23 cellular contexts compared by ENCODE assay signal in the genomic region with DNA sequence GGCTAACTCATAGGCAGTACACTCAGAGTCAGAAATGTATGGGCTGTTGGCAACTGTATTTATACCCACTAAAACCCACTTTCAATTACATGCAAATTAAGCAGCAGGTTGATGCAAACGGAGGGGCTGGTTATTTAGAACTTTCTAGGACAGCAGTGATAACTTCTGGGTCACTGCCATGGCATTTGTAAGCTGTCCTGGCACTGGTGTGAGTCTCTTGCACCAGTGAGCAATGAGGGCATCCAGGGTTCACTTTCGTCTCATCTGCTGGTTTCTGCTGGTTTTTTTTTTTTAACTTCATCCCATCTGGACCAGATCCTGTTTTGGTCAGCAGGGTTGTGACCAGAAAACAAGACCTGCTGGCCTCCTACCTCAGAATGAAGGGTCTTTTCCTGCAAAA. TPM values are rescaled to one million over a fixed set of nuclear protein-coding genes. Genes with fewer than 3 reads are reported as not detected.
DNase-seq lines count a peak whose midpoint lies in the region; ATAC-seq and TF ChIP-seq lines count a peak whose summit lies in the region.
"Had no signal": no experiment of that assay in that cellular context is flagged by ENCODE, and none has a peak within 500 bp of the region (broad histone marks: within the 10 kb centered on the region; RNA-seq: fewer than 3 reads in every experiment).

No MANE protein-coding gene starts in this region.

- no peak for TF ChIP-seq CTCF in activated CD8-positive, alpha-beta T cell treated with anti-CD3 and anti-CD28 coated beads for 36 hours (IDR thresholded peaks at IDR 0.05)
- no peak for TF ChIP-seq CTCF in osteoblast (IDR thresholded peaks at IDR 0.05; ENCODE audit: extremely low read depth, low read depth, low read length)

- no peak overlapping the region for H3K27ac ChIP-seq in osteoblast (ENCODE audit: low read depth, low read length)
- H3K27ac ChIP-seq: 22Rv1; BLaER1 treated with 17β-estradiol and CSF1 and Interleukin-3, amounts not matched to agents 10 nM and 100 nM; PC-9; RWPE1 had no signal

- no peak for ATAC-seq in activated CD8-positive, alpha-beta T cell treated with anti-CD3 and anti-CD28 coated beads, Interleukin-2, amount 10 ng/mL, durations not matched to agents 7 days and 5 days
- ATAC-seq in activated CD8-positive, alpha-beta T cell treated with anti-CD3 and anti-CD28 coated beads for 36 hours, result no peak
- ATAC-seq in left cardiac atrium (peak; percentile 38 to 73), GM18511 (IDR thresholded peaks at IDR 0.05; ENCODE audit: unreplicated experiment) (no peak)
- ATAC-seq: CD8-positive, alpha-beta T cell had no signal

- H3K9me3 ChIP-seq in osteoblast (ENCODE audit: low read depth, low read length), result no peaks in the 10 kb centered on the region
- H3K9me3 ChIP-seq: BLaER1 treated with 17β-estradiol and CSF1 and Interleukin-3, amounts not matched to agents 10 nM and 100 nM had no signal

- no peaks in the 10 kb centered on the region for H4K20me1 ChIP-seq in osteoblast (ENCODE audit: insufficient read depth, low read length)
- H4K20me1 ChIP-seq: BLaER1 treated with 17β-estradiol and CSF1 and Interleukin-3, amounts not matched to agents 10 nM and 100 nM had no signal

- peak; percentile 9 for DNase-seq in activated CD8-positive, alpha-beta T cell treated with anti-CD3 and anti-CD28 coated beads, Interleukin-2, amount 10 ng/mL, durations not matched to agents 7 days and 5 days
- no peak for DNase-seq in activated CD8-positive, alpha-beta T cell treated with anti-CD3 and anti-CD28 coated beads for 36 hours
- DNase-seq in RPMI8226 (peak; percentile 39), left cardiac atrium (no peak), retina (peak; percentile 45), osteoblast (ENCODE audit: insufficient read length, low spot score, missing footprints) (no peak), NCI-H2171 (lab: John Stamatoyannopoulos, UW) (no peak)
- DNase-seq: ACHN; CD8-positive, alpha-beta T cell; H9; HFFc6; Kasumi-1; NCI-H1092; NCI-H1436; NCI-H1930; NCI-H2227 treated with DMSO at 0.1 percent for 48 hours; NCI-H510A; PC-9 had no signal

- intact Hi-C loops in activated CD8-positive, alpha-beta T cell treated with anti-CD3 and anti-CD28 coated beads for 36 hours (cut with micrococcal nuclease), result no loop called here
- intact Hi-C loops in left cardiac atrium (cut with DNase I), result no loop called here

- H3K4me1 ChIP-seq in osteoblast (ENCODE audit: insufficient read depth, low read length), result no peaks in the 10 kb centered on the region

- CTCF ChIA-PET in activated CD8-positive, alpha-beta T cell treated with anti-CD3 and anti-CD28 coated beads, Interleukin-2, amount 10 ng/mL, durations not matched to agents 7 days and 5 days (lab: Charles Lee), result no interaction called here
- CTCF ChIA-PET in activated CD8-positive, alpha-beta T cell treated with anti-CD3 and anti-CD28 coated beads for 36 hours (lab: Charles Lee), result no interaction called here

- H2AFZ ChIP-seq in osteoblast (ENCODE audit: low read length), result no peak overlapping the region
- H2AFZ ChIP-seq: PC-9 had no signal

- no peaks in the 10 kb centered on the region for H3K27me3 ChIP-seq in osteoblast (ENCODE audit: insufficient read depth, low read length)
- H3K27me3 ChIP-seq: BLaER1 treated with 17β-estradiol and CSF1 and Interleukin-3, amounts not matched to agents 10 nM and 100 nM had no signal

- H3K79me2 ChIP-seq in osteoblast (ENCODE audit: insufficient read depth, low read length), result no peaks in the 10 kb centered on the region

- no peak overlapping the region for H3K27ac Mint-ChIP-seq in activated CD8-positive, alpha-beta T cell treated with anti-CD3 and anti-CD28 coated beads, Interleukin-2, amount 10 ng/mL, durations not matched to agents 7 days and 5 days
- H3K27ac Mint-ChIP-seq in activated CD8-positive, alpha-beta T cell treated with anti-CD3 and anti-CD28 coated beads for 36 hours, result no peak overlapping the region
- H3K27ac Mint-ChIP-seq: CD8-positive, alpha-beta T cell; H9; HFFc6 had no signal

- H3K4me1 Mint-ChIP-seq in activated CD8-positive, alpha-beta T cell treated with anti-CD3 and anti-CD28 coated beads, Interleukin-2, amount 10 ng/mL, durations not matched to agents 7 days and 5 days (ENCODE audit: low read depth), result peaks cover 33% of the 10 kb centered on the region
- H3K4me1 Mint-ChIP-seq in activated CD8-positive, alpha-beta T cell treated with anti-CD3 and anti-CD28 coated beads for 36 hours (ENCODE audit: low read depth), result peaks cover 22% of the 10 kb centered on the region

- no peaks in the 10 kb centered on the region for H3K36me3 ChIP-seq in osteoblast (ENCODE audit: insufficient read depth, low read length)
- H3K36me3 ChIP-seq: BLaER1 treated with 17β-estradiol and CSF1 and Interleukin-3, amounts not matched to agents 10 nM and 100 nM had no signal

- POLR2A ChIA-PET in activated CD8-positive, alpha-beta T cell treated with anti-CD3 and anti-CD28 coated beads, Interleukin-2, amount 10 ng/mL, durations not matched to agents 7 days and 5 days (lab: Charles Lee), result interaction anchor here (0.5 kb wide), 1 partner anchor 65 kb away, joined by 5 read pairs; no protein-coding TSS in a partner anchor
- POLR2A ChIA-PET in activated CD8-positive, alpha-beta T cell treated with anti-CD3 and anti-CD28 coated beads for 36 hours (lab: Charles Lee), result no interaction called here

- H3K9me3 Mint-ChIP-seq in activated CD8-positive, alpha-beta T cell treated with anti-CD3 and anti-CD28 coated beads, Interleukin-2, amount 10 ng/mL, durations not matched to agents 7 days and 5 days (ENCODE audit: insufficient read depth), result no peaks in the 10 kb centered on the region
- H3K9me3 Mint-ChIP-seq in activated CD8-positive, alpha-beta T cell treated with anti-CD3 and anti-CD28 coated beads for 36 hours, result no peaks in the 10 kb centered on the region
- H3K9me3 Mint-ChIP-seq: CD8-positive, alpha-beta T cell; H9; HFFc6 had no signal

- H3K4me3 ChIP-seq in osteoblast (ENCODE audit: insufficient read depth, low read length), result no peak overlapping the region
- H3K4me3 ChIP-seq: BLaER1 treated with 17β-estradiol and CSF1 and Interleukin-3, amounts not matched to agents 10 nM and 100 nM; PC-9 had no signal

- peaks cover 16% of the 10 kb centered on the region for H3K27me3 Mint-ChIP-seq in activated CD8-positive, alpha-beta T cell treated with anti-CD3 and anti-CD28 coated beads, Interleukin-2, amount 10 ng/mL, durations not matched to agents 7 days and 5 days (ENCODE audit: low read depth)
- peaks cover 5% of the 10 kb centered on the region for H3K27me3 Mint-ChIP-seq in activated CD8-positive, alpha-beta T cell treated with anti-CD3 and anti-CD28 coated beads for 36 hours

- H3K4me3 Mint-ChIP-seq in activated CD8-positive, alpha-beta T cell treated with anti-CD3 and anti-CD28 coated beads, Interleukin-2, amount 10 ng/mL, durations not matched to agents 7 days and 5 days, result no peak overlapping the region
- no peak overlapping the region for H3K4me3 Mint-ChIP-seq in activated CD8-positive, alpha-beta T cell treated with anti-CD3 and anti-CD28 coated beads for 36 hours
- H3K4me3 Mint-ChIP-seq: CD8-positive, alpha-beta T cell; HFFc6 had no signal

- H3K36me3 Mint-ChIP-seq in activated CD8-positive, alpha-beta T cell treated with anti-CD3 and anti-CD28 coated beads, Interleukin-2, amount 10 ng/mL, durations not matched to agents 7 days and 5 days (ENCODE audit: low read depth), result no peaks in the 10 kb centered on the region
- H3K36me3 Mint-ChIP-seq in activated CD8-positive, alpha-beta T cell treated with anti-CD3 and anti-CD28 coated beads for 36 hours (ENCODE audit: low read depth), result no peaks in the 10 kb centered on the region
- H3K36me3 Mint-ChIP-seq: CD8-positive, alpha-beta T cell had no signal

- no peak overlapping the region for H3K4me2 ChIP-seq in osteoblast (ENCODE audit: insufficient read depth, low read length)
- H3K4me2 ChIP-seq: PC-9 had no signal

RNA-seq across cellular contexts. Expression of a gene that starts 49.2 kb away (rescaled TPM):
- under 1 TPM; 0.26 to 0.34 TPM for total RNA-seq in activated CD8-positive, alpha-beta T cell treated with anti-CD3 and anti-CD28 coated beads, Interleukin-2, amount 10 ng/mL, durations not matched to agents 7 days and 5 days
- 1 to 10 TPM; 1.0 to 1.7 TPM for total RNA-seq in activated CD8-positive, alpha-beta T cell treated with anti-CD3 and anti-CD28 coated beads for 36 hours
- 1 to 10 TPM in 1 of 2 donors, under 1 TPM in 1; 0.84 to 1.4 TPM for total RNA-seq in left cardiac atrium
- total RNA-seq in osteoblast, result under 0.01 and 0.29 TPM in 2 replicates
- total RNA-seq: G401 had no signal

Comparison
In these comparisons a context has a peak if more than half of its experiments do, and no peak if none do; other contexts are left out.
1. DNase-seq: peak in activated CD8-positive, alpha-beta T cell treated with anti-CD3 and anti-CD28 coated beads, Interleukin-2, amount 10 ng/mL, durations not matched to agents 7 days and 5 days (single experiment), RPMI8226 (single experiment) and retina (single experiment); none in activated CD8-positive, alpha-beta T cell treated with anti-CD3 and anti-CD28 coated beads for 36 hours (single experiment), left cardiac atrium (single experiment), osteoblast (single experiment) and NCI-H2171 (single experiment).
2. ATAC-seq: peak in left cardiac atrium (2 of 2); none in activated CD8-positive, alpha-beta T cell treated with anti-CD3 and anti-CD28 coated beads, Interleukin-2, amount 10 ng/mL, durations not matched to agents 7 days and 5 days (single experiment), activated CD8-positive, alpha-beta T cell treated with anti-CD3 and anti-CD28 coated beads for 36 hours (single experiment) and GM18511 (single experiment).